Comparison of ENCODE assay signal across 8 cellular contexts in the genomic region with DNA sequence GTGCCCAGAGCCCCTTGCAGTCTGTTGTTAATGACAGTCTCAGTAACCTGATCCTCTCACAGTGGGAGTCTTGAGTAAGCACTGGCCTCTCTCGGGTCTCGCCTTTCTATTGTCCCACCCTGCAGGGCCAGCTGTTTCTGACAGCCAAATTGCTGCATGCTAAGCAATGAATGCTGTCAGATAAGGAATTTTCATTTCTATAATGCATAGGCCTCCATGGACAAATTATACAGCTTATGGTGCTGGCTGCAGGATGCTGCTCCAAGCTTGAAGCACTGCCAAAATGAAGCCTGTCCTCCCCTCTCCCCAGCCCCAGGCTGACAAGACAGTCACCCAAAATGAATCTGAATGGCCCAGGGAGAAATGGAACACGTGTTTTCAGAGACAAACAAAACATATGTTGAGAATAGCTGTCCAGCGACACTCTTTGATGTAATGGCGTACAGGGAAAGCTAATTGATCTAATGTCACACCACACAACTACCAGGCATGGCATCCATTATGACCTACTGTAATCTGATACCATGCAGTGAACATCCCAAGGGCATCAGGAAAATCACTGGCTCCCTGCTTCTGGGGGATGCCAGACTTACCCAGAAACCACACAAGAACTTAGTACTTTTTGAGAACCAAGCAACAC. TPM values are rescaled to one million over a fixed set of nuclear protein-coding genes. Genes with fewer than 3 reads are reported as not detected.
A peak's percentile ranks its signal among the peaks of the same experiment; 100 is the strongest.
DNase-seq lines count a peak whose midpoint lies in the region; ATAC-seq and TF ChIP-seq lines count a peak whose summit lies in the region.

No MANE protein-coding gene starts in this region.

- ATAC-seq in heart left ventricle (peak in 2 of 4 donors; percentile 25 to 28), GM18502 (IDR thresholded peaks at IDR 0.05; ENCODE audit: poor library complexity, unreplicated experiment) (no peak)

- H3K27me3 ChIP-seq in heart left ventricle (no peaks in the 10 kb centered on the region), thyroid gland (no peaks in the 10 kb centered on the region)

- no peak overlapping the region for H3K4me3 ChIP-seq in heart left ventricle
- no peak overlapping the region for H3K4me3 ChIP-seq in thyroid gland (replicated peaks in 1 of 3)
- no peak overlapping the region for H3K4me3 ChIP-seq in lower leg skin (ENCODE audit: low read depth, poor library complexity, severe bottlenecking)

- H3K27ac ChIP-seq in heart left ventricle (peak overlapping the region in 11 of 12 donors; percentile 68 to 93 (median 79)), thyroid gland (peak overlapping the region; percentile 47 to 79 (median 78))

- TF ChIP-seq POLR2A in heart left ventricle (IDR thresholded peaks at IDR 0.05): no peak
- no peak for TF ChIP-seq POLR2A in thyroid gland (IDR thresholded peaks at IDR 0.05)
- no peak for TF ChIP-seq POLR2A in lower leg skin (IDR thresholded peaks at IDR 0.05)

- H3K36me3 ChIP-seq in heart left ventricle (no peaks in the 10 kb centered on the region), thyroid gland (no peaks in the 10 kb centered on the region)

- H3K9me3 ChIP-seq in heart left ventricle (no peaks in the 10 kb centered on the region), thyroid gland (no peaks in the 10 kb centered on the region)

- H3K4me1 ChIP-seq in heart left ventricle (peaks cover 23 to 87% (median 70%) of the 10 kb centered on the region in 12 donors), thyroid gland (peaks cover 67 to 89% of the 10 kb centered on the region in 2 donors)

- TF ChIP-seq CTCF in heart left ventricle (IDR thresholded peaks at IDR 0.05): no peak
- no peak for TF ChIP-seq CTCF in thyroid gland (IDR thresholded peaks at IDR 0.05)
- no peak for TF ChIP-seq CTCF in lower leg skin (IDR thresholded peaks at IDR 0.05)

- 39 to 51% (median 44%) methylated on average over 5 of the region's 5 CpGs for WGBS in heart left ventricle, 4 donors
- 58 to 59% methylated on average over 5 of the region's 5 CpGs for WGBS in thyroid gland, 2 donors
- WGBS in lower leg skin, 2 donors: 44 to 54% methylated on average over 5 of the region's 5 CpGs

- intact Hi-C loops in heart left ventricle (cut with DNase I): loop anchor here in 6 of 10 donors (1.0 to 5.0 kb wide), 6 partner anchors 33 to 52 kb away; partner anchors contain the start of gene ACVR1 (in 1 of the 6)
- intact Hi-C loops in thyroid gland (cut with DNase I): no loop called here
- intact Hi-C loops in lower leg skin (cut with DNase I; ENCODE audit: low total_unique reads): no loop called here

- peak; percentile 77 for DNase-seq in M059J (ENCODE audit: low read depth)
- peak; percentile 28 to 42 for DNase-seq in SHP77 (lab: John Stamatoyannopoulos, UW)
- peak in 1 of 5 donors; percentile 30 for DNase-seq in heart left ventricle
- DNase-seq in thyroid gland: peak; percentile 43 to 47
- no peak for DNase-seq in lower leg skin (ENCODE audit: low spot score in 2 of 2)
- DNase-seq in GM03348 (ENCODE audit: low spot score): no peak
- no peak for DNase-seq in GM19238 (ENCODE audit: insufficient read length, low spot score)

RNA-seq across cellular contexts. Expression of gene ACVR1, which starts 36.8 kb away (rescaled TPM):
- 6.4 and 19.2 TPM in 2 replicates for total RNA-seq in M059J (2014; rRNA removed; shearing (Covaris generic))
- total RNA-seq in heart left ventricle: 10 to 100 TPM; 15.3 to 37.6 (median 23.9) TPM
- 10 to 100 TPM in 1 of 2 donors, 1 to 10 TPM in 1; 5.6 to 26.3 TPM for polyA plus RNA-seq in heart left ventricle
- total RNA-seq in thyroid gland: 10 to 100 TPM; 42.7 to 55.8 (median 46.3) TPM
- 10 to 100 TPM; 14.3 to 22.7 (median 15.2) TPM for total RNA-seq in lower leg skin

Comparison
In these comparisons a context has a peak if more than half of its experiments do, and no peak if none do; other contexts are left out.
1. DNase-seq: peak in M059J (single experiment), SHP77 (2 of 2) and thyroid gland (2 of 2); none in lower leg skin (0 of 2), GM03348 (single experiment) and GM19238 (single experiment).
2. intact Hi-C loops: an anchor here in heart left ventricle (1.0 to 5.0 kb wide); none called in thyroid gland and lower leg skin.